ENCODE assay signal across 17 cellular contexts in the genomic region with DNA sequence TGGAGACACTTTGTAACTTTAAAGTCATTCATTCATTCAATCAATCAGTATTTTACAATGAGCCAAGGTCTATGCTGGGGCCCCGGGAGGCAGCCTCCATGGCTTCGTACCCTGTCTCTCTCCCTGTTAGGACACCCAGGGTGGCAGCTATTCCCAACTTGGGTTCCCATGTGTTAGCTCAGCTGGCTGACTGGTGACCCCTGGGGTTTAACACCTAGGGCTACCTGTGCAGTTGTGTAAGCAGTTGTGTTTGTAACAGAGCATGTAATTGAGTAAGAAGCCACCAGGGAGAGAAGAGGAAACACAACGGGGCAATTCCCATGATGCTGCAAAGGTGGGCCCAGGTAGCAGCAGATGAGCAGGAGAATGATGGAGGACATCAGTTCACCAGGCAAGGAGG.
DNase-seq lines count a peak whose midpoint lies in the region; ATAC-seq, FAIRE-seq and TF ChIP-seq lines count a peak whose summit lies in the region.
"Had no signal": no experiment of that assay in that cellular context is flagged by ENCODE, and none has a peak within 500 bp of the region (broad histone marks: within the 10 kb centered on the region; RNA-seq: fewer than 3 reads in every experiment).

No MANE protein-coding gene starts in this region.

- no peaks in the 10 kb centered on the region for H4K20me1 ChIP-seq in H1 (replicated peaks in 1 of 2; ENCODE audit: control insufficient read depth in 1 of 2, insufficient read depth in 2 of 2, low read length in 2 of 2)
- H4K20me1 ChIP-seq in neural progenitor cell (ENCODE audit: low read depth) = no peaks in the 10 kb centered on the region
- H4K20me1 ChIP-seq: BLaER1 treated with 17β-estradiol and CSF1 and Interleukin-3, amounts not matched to agents 10 nM and 100 nM had no signal

- H3K27ac ChIP-seq in H1 (ENCODE audit: low read depth, low read length) (no peak overlapping the region), esophagus muscularis mucosa (replicated peaks in 1 of 4) (peak overlapping the region in 1 of 4 donors; percentile 87), neural progenitor cell (no peak overlapping the region), uterus (no peak overlapping the region)
- H3K27ac ChIP-seq: BLaER1 treated with 17β-estradiol and CSF1 and Interleukin-3, amounts not matched to agents 10 nM and 100 nM; HL-60 had no signal

- H3K4me2 ChIP-seq in H1 (ENCODE audit: insufficient read depth in 1 of 2, low read depth in 2 of 2, low read length in 2 of 2) (no peak overlapping the region), neural progenitor cell (no peak overlapping the region)
- H3K4me2 ChIP-seq: BLaER1 treated with 17β-estradiol and CSF1 and Interleukin-3, amounts not matched to agents 10 nM and 100 nM had no signal

- no peak overlapping the region for H4K91ac ChIP-seq in H1 (replicated peaks; ENCODE audit: insufficient read length, low read length)

- 0 out of 2 replicates have a peak overlapping the region, but pooled peaks have one; percentile 29 for H4K8ac ChIP-seq in H1 (ENCODE audit: extremely low read depth, insufficient read depth, low read length)

- peaks cover 2% of the 10 kb centered on the region for H3K9me3 Mint-ChIP-seq in neural progenitor cell
- H3K9me3 Mint-ChIP-seq: CD8-positive, alpha-beta T cell had no signal

- no peaks in the 10 kb centered on the region for H3K79me1 ChIP-seq in H1 (ENCODE audit: low read depth, low read length)

- H2BK20ac ChIP-seq in H1 (ENCODE audit: low read length) = no peak overlapping the region

- peak overlapping the region; percentile 59 for H3K27ac Mint-ChIP-seq in neural progenitor cell
- H3K27ac Mint-ChIP-seq in T-helper 17 cell = no peak overlapping the region
- H3K27ac Mint-ChIP-seq: B cell; CD8-positive, alpha-beta T cell had no signal

- CTCF ChIA-PET in H1 (lab: Charles Lee; ENCODE audit: partially characterized antibody) = no interaction called here

- FAIRE-seq in H1 (lab: Jason Lieb, UNC) = no peak
- FAIRE-seq: GM12878 had no signal

- no peak overlapping the region for H2BK15ac ChIP-seq in H1 (ENCODE audit: low read length)

- H3K36me3 ChIP-seq in H1 (ENCODE audit: control insufficient read depth in 2 of 4, insufficient read depth in 4 of 4, low read length in 3 of 4) (no peaks in the 10 kb centered on the region), esophagus muscularis mucosa (peaks cover 0 to 100% (median 13%) of the 10 kb centered on the region in 4 donors), neural progenitor cell (no peaks in the 10 kb centered on the region), uterus (no peaks in the 10 kb centered on the region)
- H3K36me3 ChIP-seq: BLaER1 treated with 17β-estradiol and CSF1 and Interleukin-3, amounts not matched to agents 10 nM and 100 nM; HAP-1 had no signal

- no peak overlapping the region for H2BK5ac ChIP-seq in H1 (ENCODE audit: low read depth, low read length)

- H3K56ac ChIP-seq in H1 (replicated peaks; ENCODE audit: insufficient read length, low read depth, low read length) = no peak overlapping the region

- peaks cover 47% of the 10 kb centered on the region for H3F3A ChIP-seq in neural progenitor cell (ENCODE audit: low read depth)

- TF ChIP-seq EP300 in H1 (IDR thresholded peaks at IDR 0.05; ENCODE audit: borderline replicate concordance in 1 of 2, low read depth in 2 of 2, low read length in 2 of 2) (no peak), esophagus muscularis mucosa (IDR thresholded peaks at IDR 0.05) (no peak)

- peak; percentile 55 for DNase-seq in NCI-H345 (lab: John Stamatoyannopoulos, UW)
- no peak for DNase-seq in H1 (ENCODE audit: low read depth in 1 of 2, low spot score in 2 of 2)
- DNase-seq in esophagus muscularis mucosa (ENCODE audit: extremely low spot score) = peak; percentile 91
- no peak for DNase-seq in neural progenitor cell (ENCODE audit: low spot score)
- DNase-seq in uterus = no peak
- DNase-seq in T-helper 17 cell = no peak
- DNase-seq in H4 (ENCODE audit: low spot score) = no peak
- DNase-seq in NCI-H446 (lab: John Stamatoyannopoulos, UW) = no peak
- DNase-seq: Calu3; CD8-positive, alpha-beta T cell; DMS79 treated with DMSO at 0.1 percent for 48 hours; GOT3 had no signal

- H3K4me1 Mint-ChIP-seq in neural progenitor cell (peaks cover 64% of the 10 kb centered on the region), T-helper 17 cell (no peaks in the 10 kb centered on the region)
- H3K4me1 Mint-ChIP-seq: B cell had no signal

- no peak overlapping the region for H2AK5ac ChIP-seq in H1 (ENCODE audit: low read depth, low read length)

- H2BK120ac ChIP-seq in H1 (replicated peaks; ENCODE audit: low read depth, low read length) = no peak overlapping the region

- H2BK12ac ChIP-seq in H1 (ENCODE audit: low read depth, low read length) = no peak overlapping the region

- POLR2A ChIA-PET in H1 (lab: Charles Lee; ENCODE audit: partially characterized antibody) = no interaction called here

- no peak overlapping the region for H3K18ac ChIP-seq in H1 (ENCODE audit: extremely low read depth, low read length)

- TF ChIP-seq CTCF in H1 (IDR thresholded peaks at IDR 0.05; ENCODE audit: control extremely low read depth in 1 of 3, insufficient read depth in 1 of 3, low read depth in 1 of 3, low read length in 3 of 3) (no peak), esophagus muscularis mucosa (IDR thresholded peaks at IDR 0.05) (no peak), neural progenitor cell (IDR thresholded peaks at IDR 0.05) (no peak), uterus (IDR thresholded peaks at IDR 0.05) (no peak)

- H4K5ac ChIP-seq in H1 (ENCODE audit: insufficient read length, low read depth, low read length) = no peak overlapping the region

- intact Hi-C loops in esophagus muscularis mucosa (cut with DNase I) (no loop called here), uterus (cut with DNase I; ENCODE audit: low total_unique reads) (no loop called here)

- no peak for TF ChIP-seq POLR2A in H1 (IDR thresholded peaks at IDR 0.05; ENCODE audit: control extremely low read depth in 1 of 2, low read depth in 2 of 2, low read length in 2 of 2)
- no peak for TF ChIP-seq POLR2A in esophagus muscularis mucosa (IDR thresholded peaks at IDR 0.05; ENCODE audit: low read depth)
- no peak for TF ChIP-seq POLR2A in uterus (IDR thresholded peaks at IDR 0.05)

- no peak overlapping the region for H2AFZ ChIP-seq in H1 (ENCODE audit: low read length)
- no peak overlapping the region for H2AFZ ChIP-seq in neural progenitor cell (replicated peaks)

- H3K27me3 Mint-ChIP-seq in neural progenitor cell (ENCODE audit: insufficient read depth, low read depth) (peaks cover 2% of the 10 kb centered on the region), T-helper 17 cell (peaks cover 12% of the 10 kb centered on the region)

- H3K4me1 ChIP-seq in H1 (replicated peaks in 1 of 4; ENCODE audit: control insufficient read depth in 3 of 4, insufficient read depth in 4 of 4, low read length in 3 of 4) (no peaks in the 10 kb centered on the region), esophagus muscularis mucosa (peaks cover 0 to 57% (median 44%) of the 10 kb centered on the region in 4 donors), neural progenitor cell (peaks cover 65% of the 10 kb centered on the region), uterus (no peaks in the 10 kb centered on the region)
- H3K4me1 ChIP-seq: BLaER1 treated with 17β-estradiol and CSF1 and Interleukin-3, amounts not matched to agents 10 nM and 100 nM; HAP-1 had no signal

- H3K4ac ChIP-seq in H1 (replicated peaks; ENCODE audit: insufficient read length, low read depth, low read length) = peak overlapping the region; percentile 50

- H3K9me3 ChIP-seq in H1 (ENCODE audit: insufficient read depth in 2 of 2, low read depth in 1 of 2, low read length in 1 of 2) (no peaks in the 10 kb centered on the region), esophagus muscularis mucosa (no peaks in the 10 kb centered on the region), neural progenitor cell (ENCODE audit: low read depth) (no peaks in the 10 kb centered on the region), uterus (no peaks in the 10 kb centered on the region), T-helper 17 cell (ENCODE audit: control insufficient read depth, low read length, poor library complexity, severe bottlenecking) (no peaks in the 10 kb centered on the region)
- H3K9me3 ChIP-seq: BLaER1 treated with 17β-estradiol and CSF1 and Interleukin-3, amounts not matched to agents 10 nM and 100 nM; HAP-1 had no signal

- H3K23me2 ChIP-seq in H1 (ENCODE audit: low read depth, low read length) = no peaks in the 10 kb centered on the region; the same call in 1 of the 2 replicates

- no peak overlapping the region for H3K9ac ChIP-seq in H1 (replicated peaks in 1 of 4; ENCODE audit: extremely low read depth in 1 of 4, low read depth in 3 of 4, low read length in 3 of 4)
- H3K9ac ChIP-seq in neural progenitor cell = no peak overlapping the region
- H3K9ac ChIP-seq: BLaER1 treated with 17β-estradiol and CSF1 and Interleukin-3, amounts not matched to agents 10 nM and 100 nM had no signal

- no peak for ATAC-seq in T-helper 17 cell
- ATAC-seq: CD8-positive, alpha-beta T cell; GM12878 had no signal

- 92% methylated on average over 3 of the region's 3 CpGs; no CpG with 5 or more reads in 1 of the 2 experiments for WGBS in H1 (ENCODE audit: extremely low coverage in 1 of 2, insufficient coverage in 1 of 2, insufficient read length in 1 of 2, insufficient replicate concordance in 2 of 2, low coverage in 1 of 2, low lambda C conversion rate in 2 of 2, missing lambda C conversion rate in 1 of 2), 2 experiments
- WGBS in esophagus muscularis mucosa = 90% methylated on average over 3 of the region's 3 CpGs

- H3K27me3 ChIP-seq in H1 (replicated peaks in 1 of 4; ENCODE audit: control insufficient read depth in 3 of 4, extremely low read depth in 1 of 4, insufficient read depth in 3 of 4, low read length in 3 of 4) (no peaks in the 10 kb centered on the region), esophagus muscularis mucosa (no peaks in the 10 kb centered on the region), neural progenitor cell (no peaks in the 10 kb centered on the region), uterus (no peaks in the 10 kb centered on the region)
- H3K27me3 ChIP-seq: BLaER1 treated with 17β-estradiol and CSF1 and Interleukin-3, amounts not matched to agents 10 nM and 100 nM had no signal

- H3K4me3 ChIP-seq in H1 (ENCODE audit: extremely low read depth in 1 of 4, insufficient read depth in 2 of 4, low read depth in 3 of 4, low read length in 4 of 4) (no peak overlapping the region), esophagus muscularis mucosa (no peak overlapping the region), neural progenitor cell (no peak overlapping the region), uterus (no peak overlapping the region)
- H3K4me3 ChIP-seq: BLaER1 treated with 17β-estradiol and CSF1 and Interleukin-3, amounts not matched to agents 10 nM and 100 nM; GM12878; HAP-1 had no signal

- H3K36me3 Mint-ChIP-seq in neural progenitor cell (peaks cover 28% of the 10 kb centered on the region), T-helper 17 cell (ENCODE audit: low read depth) (no peaks in the 10 kb centered on the region)
- H3K36me3 Mint-ChIP-seq: CD8-positive, alpha-beta T cell had no signal

- no peak overlapping the region for H3K14ac ChIP-seq in H1 (ENCODE audit: insufficient read length)

- H3K4me3 Mint-ChIP-seq in neural progenitor cell (no peak overlapping the region), T-helper 17 cell (no peak overlapping the region)
- H3K4me3 Mint-ChIP-seq: B cell; CD8-positive, alpha-beta T cell had no signal

- no peak overlapping the region for H3K23ac ChIP-seq in H1 (ENCODE audit: insufficient read length)

- no peak for TF ChIP-seq RAD21 in H1 (IDR thresholded peaks at IDR 0.05 in 1 of 2, conservative IDR thresholded peaks at IDR 0.05 in 1 of 2; ENCODE audit: low read depth in 2 of 2, low read length in 2 of 2)

- H3K79me2 ChIP-seq in H1 (ENCODE audit: control insufficient read depth in 1 of 2, insufficient read depth in 2 of 2, low read length in 2 of 2) (no peaks in the 10 kb centered on the region), neural progenitor cell (ENCODE audit: low read depth) (no peaks in the 10 kb centered on the region)

Comparison
In these comparisons a context has a peak if more than half of its experiments do, and no peak if none do; other contexts are left out.
1. DNase-seq: peak in NCI-H345 (single experiment) and esophagus muscularis mucosa (single experiment); none in H1 (0 of 2), neural progenitor cell (single experiment), uterus (0 of 2), T-helper 17 cell (0 of 3), H4 (single experiment) and NCI-H446 (0 of 2).